In genomic region chr12:95336387-95337067, GRCh38 we compare ENCODE assay signal across 9 cellular contexts.
DNase-seq lines count a peak whose midpoint lies in the region; ATAC-seq lines count a peak whose summit lies in the region.
"Had no signal": no experiment of that assay in that cellular context is flagged by ENCODE, and none has a peak within 500 bp of the region (broad histone marks: within the 10 kb centered on the region; RNA-seq: fewer than 3 reads in every experiment).

No MANE protein-coding gene starts in this region.

- DNase-seq in COLO829 (ENCODE audit: low spot score) = peak; percentile 31
- DNase-seq in NCI-H1105 (lab: John Stamatoyannopoulos, UW) = peak; percentile 86
- peak; percentile 27 for DNase-seq in UCSD-AML1 (lab: John Stamatoyannopoulos, UW; ENCODE audit: unreplicated experiment)
- DNase-seq in germinal center (ENCODE audit: low spot score) = peak; percentile 25
- peak in 52 of 56 donors; percentile 3 to 73 (median 28) for DNase-seq in nucleus accumbens (lab: John Stamatoyannopoulos, UW)
- no peak for DNase-seq in activated effector memory CD4-positive, alpha-beta T cell treated with anti-CD3 and anti-CD28 coated beads, Interleukin-2, amount 50 U/mL, for 16 hours
- no peak for DNase-seq in activated effector memory CD4-positive, alpha-beta T cell treated with Interleukin-2 at 50 U/mL for 16 hours
- DNase-seq: naive B cell had no signal

- no peak for ATAC-seq in HG02759 (IDR thresholded peaks at IDR 0.05; ENCODE audit: unreplicated experiment)

Comparison
In these comparisons a context has a peak if more than half of its experiments do, and no peak if none do; other contexts are left out.
1. DNase-seq: peak in COLO829 (single experiment), NCI-H1105 (single experiment), UCSD-AML1 (single experiment), germinal center (single experiment) and nucleus accumbens (52 of 56); none in activated effector memory CD4-positive, alpha-beta T cell treated with anti-CD3 and anti-CD28 coated beads, Interleukin-2, amount 50 U/mL, for 16 hours (single experiment) and activated effector memory CD4-positive, alpha-beta T cell treated with Interleukin-2 at 50 U/mL for 16 hours (single experiment).